1 cellular context compared by ENCODE assay signal in genomic region chr10:119505588-119506315, GRCh38.
TF ChIP-seq lines count a peak whose summit lies in the region.

No MANE protein-coding gene starts in this region.

TF ChIP-seq in H1, 55 proteins besides CTCF, POLR2A, EP300 and RAD21:
- TF ChIP-seq FOSL1 (IDR thresholded peaks at IDR 0.05; ENCODE audit: insufficient read depth, low read depth, low read length) (no peak), ATF3 (IDR thresholded peaks at IDR 0.05; ENCODE audit: insufficient read depth, low read depth, low read length) (no peak), CHD7 (IDR thresholded peaks at IDR 0.05; ENCODE audit: insufficient replicate concordance, low read length) (no peak), BACH1 (IDR thresholded peaks at IDR 0.05; ENCODE audit: low read length) (no peak), POLR2AphosphoS5 (IDR thresholded peaks at IDR 0.05; ENCODE audit: low read depth, low read length) (no peak), USF2 (IDR thresholded peaks at IDR 0.05; ENCODE audit: low read length) (no peak), CBX8 (IDR thresholded peaks at IDR 0.05; ENCODE audit: borderline replicate concordance, low read depth, low read length) (no peak), HDAC6 (IDR thresholded peaks at IDR 0.05; ENCODE audit: low read depth, low read length) (no peak)
